1 cellular context compared by ENCODE assay signal in genomic region chr1:178868700-178869099, GRCh38.
TF ChIP-seq lines count a peak whose summit lies in the region.

No MANE protein-coding gene starts in this region.

TF ChIP-seq in H1, 55 proteins besides CTCF, POLR2A, EP300 and RAD21 (continued from another document):
- TF ChIP-seq CTBP2 (IDR thresholded peaks at IDR 0.05; ENCODE audit: borderline replicate concordance, insufficient read depth, insufficient read length, low read length) = no peak
- TF ChIP-seq JUND (IDR thresholded peaks at IDR 0.05; ENCODE audit: low read length) = no peak
- TF ChIP-seq HDAC6 (IDR thresholded peaks at IDR 0.05; ENCODE audit: low read depth, low read length) = no peak
